Comparison of ENCODE assay signal across 1 cellular context in the genomic region with DNA sequence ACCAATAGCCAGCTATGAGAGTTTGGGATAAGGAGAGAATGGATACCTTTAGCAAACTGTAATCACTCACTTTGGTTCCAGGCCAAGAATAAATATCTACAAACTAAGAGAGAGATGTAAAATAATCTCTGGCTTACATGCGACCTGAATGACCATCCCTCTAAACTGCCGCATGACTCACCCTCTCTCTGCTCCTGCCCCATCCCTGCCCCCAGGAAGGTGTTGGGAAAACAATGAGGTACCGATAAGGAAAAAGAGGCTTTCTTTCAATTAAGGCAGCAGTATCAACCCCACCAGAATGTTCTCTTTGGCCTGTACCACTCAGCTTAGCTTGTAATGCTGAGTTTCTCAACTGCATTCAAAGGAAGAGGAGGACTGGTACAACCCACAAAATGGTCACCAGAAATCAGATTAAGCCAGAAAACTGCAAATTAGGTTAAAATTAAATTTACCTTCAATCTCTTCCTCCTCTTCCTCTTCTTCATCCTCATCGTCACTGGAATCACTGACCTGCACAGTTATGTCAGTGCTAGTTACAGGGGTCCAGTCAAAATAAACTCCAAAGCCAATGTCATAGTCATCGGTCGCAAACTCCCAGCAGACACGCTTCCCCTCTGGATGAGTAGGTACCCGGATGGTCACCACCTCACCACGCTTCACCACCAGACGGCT.
TF ChIP-seq lines count a peak whose summit lies in the region.

No MANE protein-coding gene starts in this region.

TF ChIP-seq in WTC11, 78 proteins besides CTCF, POLR2A, EP300 and RAD21 (continued from another document):
- TF ChIP-seq ARID4B (CRISPR knock-in tag; IDR thresholded peaks at IDR 0.05; ENCODE audit: borderline replicate concordance) (no peak), TEAD1 (CRISPR knock-in tag; IDR thresholded peaks at IDR 0.05) (no peak), ZBTB21 (CRISPR knock-in tag; IDR thresholded peaks at IDR 0.05; ENCODE audit: borderline replicate concordance) (no peak), E2F1 (CRISPR knock-in tag; IDR thresholded peaks at IDR 0.05) (no peak), ATF1 (CRISPR knock-in tag; IDR thresholded peaks at IDR 0.05) (no peak), ZMAT4 (CRISPR knock-in tag; IDR thresholded peaks at IDR 0.05) (no peak), PRRX2 (CRISPR knock-in tag; IDR thresholded peaks at IDR 0.05) (no peak), NFYB (CRISPR knock-in tag; conservative IDR thresholded peaks at IDR 0.05; ENCODE audit: low read depth) (no peak), CBFB (CRISPR knock-in tag; IDR thresholded peaks at IDR 0.05; ENCODE audit: low read depth) (no peak), GABPB1 (CRISPR knock-in tag; IDR thresholded peaks at IDR 0.05) (no peak), SMAD4 (CRISPR knock-in tag; IDR thresholded peaks at IDR 0.05) (no peak), ZNF512 (CRISPR knock-in tag; IDR thresholded peaks at IDR 0.05; ENCODE audit: borderline replicate concordance) (no peak), TEAD4 (CRISPR knock-in tag; IDR thresholded peaks at IDR 0.05) (no peak), ZNF671 (CRISPR knock-in tag; IDR thresholded peaks at IDR 0.05) (no peak)
- TF ChIP-seq, protein P1, sequence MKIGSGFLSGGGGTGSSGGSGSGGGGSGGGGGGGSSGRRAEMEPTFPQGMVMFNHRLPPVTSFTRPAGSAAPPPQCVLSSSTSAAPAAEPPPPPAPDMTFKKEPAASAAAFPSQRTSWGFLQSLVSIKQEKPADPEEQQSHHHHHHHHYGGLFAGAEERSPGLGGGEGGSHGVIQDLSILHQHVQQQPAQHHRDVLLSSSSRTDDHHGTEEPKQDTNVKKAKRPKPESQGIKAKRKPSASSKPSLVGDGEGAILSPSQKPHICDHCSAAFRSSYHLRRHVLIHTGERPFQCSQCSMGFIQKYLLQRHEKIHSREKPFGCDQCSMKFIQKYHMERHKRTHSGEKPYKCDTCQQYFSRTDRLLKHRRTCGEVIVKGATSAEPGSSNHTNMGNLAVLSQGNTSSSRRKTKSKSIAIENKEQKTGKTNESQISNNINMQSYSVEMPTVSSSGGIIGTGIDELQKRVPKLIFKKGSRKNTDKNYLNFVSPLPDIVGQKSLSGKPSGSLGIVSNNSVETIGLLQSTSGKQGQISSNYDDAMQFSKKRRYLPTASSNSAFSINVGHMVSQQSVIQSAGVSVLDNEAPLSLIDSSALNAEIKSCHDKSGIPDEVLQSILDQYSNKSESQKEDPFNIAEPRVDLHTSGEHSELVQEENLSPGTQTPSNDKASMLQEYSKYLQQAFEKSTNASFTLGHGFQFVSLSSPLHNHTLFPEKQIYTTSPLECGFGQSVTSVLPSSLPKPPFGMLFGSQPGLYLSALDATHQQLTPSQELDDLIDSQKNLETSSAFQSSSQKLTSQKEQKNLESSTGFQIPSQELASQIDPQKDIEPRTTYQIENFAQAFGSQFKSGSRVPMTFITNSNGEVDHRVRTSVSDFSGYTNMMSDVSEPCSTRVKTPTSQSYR (CRISPR knock-in tag; IDR thresholded peaks at IDR 0.05) = no peak
- TF ChIP-seq, protein P2, sequence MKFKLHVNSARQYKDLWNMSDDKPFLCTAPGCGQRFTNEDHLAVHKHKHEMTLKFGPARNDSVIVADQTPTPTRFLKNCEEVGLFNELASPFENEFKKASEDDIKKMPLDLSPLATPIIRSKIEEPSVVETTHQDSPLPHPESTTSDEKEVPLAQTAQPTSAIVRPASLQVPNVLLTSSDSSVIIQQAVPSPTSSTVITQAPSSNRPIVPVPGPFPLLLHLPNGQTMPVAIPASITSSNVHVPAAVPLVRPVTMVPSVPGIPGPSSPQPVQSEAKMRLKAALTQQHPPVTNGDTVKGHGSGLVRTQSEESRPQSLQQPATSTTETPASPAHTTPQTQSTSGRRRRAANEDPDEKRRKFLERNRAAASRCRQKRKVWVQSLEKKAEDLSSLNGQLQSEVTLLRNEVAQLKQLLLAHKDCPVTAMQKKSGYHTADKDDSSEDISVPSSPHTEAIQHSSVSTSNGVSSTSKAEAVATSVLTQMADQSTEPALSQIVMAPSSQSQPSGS (CRISPR knock-in tag; IDR thresholded peaks at IDR 0.05; ENCODE audit: borderline replicate concordance, low read depth) = no peak
TF ChIP-seq in WTC11: peak in this region for 0.
